Comparison of ENCODE assay signal across 23 cellular contexts in genomic region chr5:11227064-11227463, GRCh38.
DNase-seq lines count a peak whose midpoint lies in the region; ATAC-seq, FAIRE-seq and TF ChIP-seq lines count a peak whose summit lies in the region.
"Had no signal": no experiment of that assay in that cellular context is flagged by ENCODE, and none has a peak within 500 bp of the region (broad histone marks: within the 10 kb centered on the region; RNA-seq: fewer than 3 reads in every experiment).

No MANE protein-coding gene starts in this region.

- intact Hi-C loops in left colon (cut with DNase I, micrococcal nuclease), result no loop called here
- intact Hi-C loops in pancreas (cut with DNase I), result no loop called here

- 29 to 39% methylated on average over 3 of the region's 3 CpGs for WGBS in pancreas, 2 donors

- H3K4me1 ChIP-seq in pancreas, result no peaks in the 10 kb centered on the region
- H3K4me1 ChIP-seq: A549, Caco-2 had no signal

- H3K4me3 ChIP-seq in pancreas, result no peak overlapping the region
- H3K4me3 ChIP-seq: A549; BLaER1 treated with 17β-estradiol and CSF1 and Interleukin-3, amounts not matched to agents 10 nM and 100 nM; GM12878 had no signal

- no peak for TF ChIP-seq CTCF in pancreas (IDR thresholded peaks at IDR 0.05)

- H3K9me3 ChIP-seq in pancreas, result no peaks in the 10 kb centered on the region
- H3K9me3 ChIP-seq: A549 had no signal

- no peak for FAIRE-seq in pancreas (lab: Jason Lieb, UNC)
- FAIRE-seq: A549, D721Med, GM12878, GM12892, GM18507 had no signal

- no peaks in the 10 kb centered on the region for H3K27me3 ChIP-seq in pancreas
- H3K27me3 ChIP-seq: BLaER1 treated with 17β-estradiol and CSF1 and Interleukin-3, amounts not matched to agents 10 nM and 100 nM had no signal

- H3K27ac ChIP-seq in pancreas, result no peak overlapping the region
- H3K27ac ChIP-seq: 22Rv1; A549; BLaER1 treated with 17β-estradiol and CSF1 and Interleukin-3, amounts not matched to agents 10 nM and 100 nM; C4-2B had no signal

- ATAC-seq in left colon (peak; percentile 26), pancreas (peak; percentile 16 to 57 (median 43))
- ATAC-seq: A549; CD8-positive, alpha-beta T cell; GM12878 had no signal

- DNase-seq in DMS53 (lab: John Stamatoyannopoulos, UW) (peak; percentile 25), DMS53 treated with DMSO at 0.1 percent for 48 hours (lab: John Stamatoyannopoulos, UW; ENCODE audit: unreplicated experiment) (no peak), cerebellar cortex (ENCODE audit: low spot score) (peak; percentile 19), left colon (no peak), pancreas (no peak), NCI-H2107 treated with DMSO at 0.1 percent for 48 hours (lab: John Stamatoyannopoulos, UW; ENCODE audit: unreplicated experiment) (no peak), NCI-H187 (lab: John Stamatoyannopoulos, UW) (no peak)
- DNase-seq in activated CD8-positive, alpha-beta memory T cell treated with anti-CD3 and anti-CD28 coated beads for 24 hours, result no peak
- DNase-seq: AML-193; Caco-2; Calu3; CD4-positive, alpha-beta T cell; CD8-positive, alpha-beta T cell; DMS79 treated with DMSO at 0.1 percent for 48 hours; GDM1 had no signal

- no peaks in the 10 kb centered on the region for H3K36me3 ChIP-seq in pancreas

Comparison
In these comparisons a context has a peak if more than half of its experiments do, and no peak if none do; other contexts are left out.
1. DNase-seq: peak in DMS53 (single experiment) and cerebellar cortex (single experiment); none in DMS53 treated with DMSO at 0.1 percent for 48 hours (single experiment), left colon (0 of 2), pancreas (0 of 6), activated CD8-positive, alpha-beta memory T cell treated with anti-CD3 and anti-CD28 coated beads for 24 hours (single experiment), NCI-H2107 treated with DMSO at 0.1 percent for 48 hours (single experiment) and NCI-H187 (0 of 2).